Comparison of ENCODE assay signal across 14 cellular contexts in genomic region chr17:60695960-60696359, GRCh38.
"Had no signal": no experiment of that assay in that cellular context is flagged by ENCODE, and none has a peak within 500 bp of the region (broad histone marks: within the 10 kb centered on the region; RNA-seq: fewer than 3 reads in every experiment).

No MANE protein-coding gene starts in this region.

- H3K4me3 ChIP-seq: cardiac muscle cell, gastroesophageal sphincter, stomach, testis had no signal

- ATAC-seq: gastroesophageal sphincter, left ventricle myocardium superior, natural killer cell, T-cell had no signal

- DNase-seq: activated CD4-positive, alpha-beta T cell treated with anti-CD3 and anti-CD28 coated beads for 1 hour; activated CD4-positive, alpha-beta T cell treated with anti-CD3 and anti-CD28 coated beads, Interleukin-2, amount 50 U/mL, for 4 hours; activated naive CD4-positive, alpha-beta T cell treated with anti-CD3 and anti-CD28 coated beads, Interleukin-2, amount 10 ng/mL, durations not matched to agents 7 days and 5 days; left ventricle myocardium superior; mesenchymal stem cell; natural killer cell; stimulated activated CD4-positive, alpha-beta T cell treated with anti-CD3 and anti-CD28 coated beads, Interleukin-12 subunit alpha, Interleukin-12 subunit beta, amount 100 ng/mL, for 4 hours; stimulated activated CD4-positive, alpha-beta T cell treated with anti-CD3 and anti-CD28 coated beads, Interleukin-2, amount 100 ng/mL, for 24 hours; stomach; T-cell; T1000; testis had no signal
